Comparison of ENCODE assay signal across 10 cellular contexts in the genomic region with DNA sequence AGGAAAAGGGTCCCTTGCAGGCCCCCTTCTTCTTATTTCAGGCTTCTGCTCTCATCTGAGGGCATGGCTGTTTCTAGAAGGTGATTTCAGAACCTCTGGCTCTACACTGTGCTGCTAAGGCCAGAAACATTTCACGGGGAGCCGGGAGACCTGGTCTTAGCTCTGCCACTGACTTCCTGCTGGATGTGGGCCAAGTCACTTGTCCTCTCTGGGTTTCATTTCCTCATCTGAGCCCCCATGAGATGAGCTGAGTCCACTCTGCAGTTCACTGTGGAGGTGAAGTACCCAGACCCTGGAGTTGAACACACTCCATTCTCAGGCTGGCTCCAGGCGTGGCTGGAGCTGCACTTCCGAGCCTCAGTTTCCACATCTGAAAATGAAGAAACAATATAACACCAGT.
DNase-seq lines count a peak whose midpoint lies in the region; ATAC-seq and TF ChIP-seq lines count a peak whose summit lies in the region.
"Had no signal": no experiment of that assay in that cellular context is flagged by ENCODE, and none has a peak within 500 bp of the region (broad histone marks: within the 10 kb centered on the region; RNA-seq: fewer than 3 reads in every experiment).

No MANE protein-coding gene starts in this region.

- H3K27me3 ChIP-seq in DOHH2 (ENCODE audit: control insufficient read depth, low read length): peaks cover 18% of the 10 kb centered on the region
- H3K27me3 ChIP-seq: vagina had no signal

- H3K36me3 ChIP-seq in DOHH2 (ENCODE audit: control insufficient read depth, low read length): no peaks in the 10 kb centered on the region
- H3K36me3 ChIP-seq: vagina had no signal

- no peaks in the 10 kb centered on the region for H3F3A ChIP-seq in DOHH2 (ENCODE audit: control insufficient read depth, insufficient read depth)

- DNase-seq in OCI-M1 (lab: John Stamatoyannopoulos, UW) (peak; percentile 6), medulla oblongata (ENCODE audit: extremely low spot score) (peak; percentile 88), NCI-H2227 treated with DMSO at 0.1 percent for 48 hours (lab: John Stamatoyannopoulos, UW) (no peak)
- no peak for DNase-seq in activated CD4-positive, alpha-beta T cell treated with anti-CD3 and anti-CD28 coated beads, Interleukin-2, amount 50 U/mL, for 4 hours
- DNase-seq: activated CD4-positive, alpha-beta T cell treated with anti-CD3 and anti-CD28 coated beads, Interleukin-2, amount 50 U/mL, for 48 hours had no signal

- peak; percentile 69 for ATAC-seq in GM21786 (IDR thresholded peaks at IDR 0.05; ENCODE audit: unreplicated experiment)
- ATAC-seq in HG03139 (IDR thresholded peaks at IDR 0.05; ENCODE audit: unreplicated experiment): no peak
- ATAC-seq in HG03097 (IDR thresholded peaks at IDR 0.05; ENCODE audit: low FRiP score, unreplicated experiment): no peak

- H3K27ac ChIP-seq in DOHH2 (ENCODE audit: low read depth, low read length): no peak overlapping the region
- H3K27ac ChIP-seq: vagina had no signal

- peak overlapping the region; percentile 31 for H3K4me3 ChIP-seq in DOHH2 (ENCODE audit: low read length)
- H3K4me3 ChIP-seq: vagina had no signal

- H3K4me1 ChIP-seq in DOHH2 (ENCODE audit: control insufficient read depth, low read length): peaks cover 21% of the 10 kb centered on the region
- H3K4me1 ChIP-seq: vagina had no signal

- no peaks in the 10 kb centered on the region for H3K9me3 ChIP-seq in DOHH2 (ENCODE audit: control insufficient read depth, insufficient read depth, low read length)
- H3K9me3 ChIP-seq: vagina had no signal

- TF ChIP-seq CTCF in DOHH2 (IDR thresholded peaks at IDR 0.05; ENCODE audit: low read depth, low read length, poor library complexity, severe bottlenecking): no peak

- no peaks in the 10 kb centered on the region for H3K79me2 ChIP-seq in DOHH2 (ENCODE audit: control insufficient read depth, low read length)

- H3K9me2 ChIP-seq in DOHH2 (replicated peaks; ENCODE audit: control insufficient read depth, low read length): no peaks in the 10 kb centered on the region

- H4K20me1 ChIP-seq in DOHH2 (ENCODE audit: control insufficient read depth, insufficient read depth, low read depth, low read length): 0 out of 2 replicates have a peak, but pooled peaks cover 5% of the 10 kb centered on the region

- H3K4me2 ChIP-seq in DOHH2 (ENCODE audit: low read length): peak overlapping the region; percentile 58

Comparison
In these comparisons a context has a peak if more than half of its experiments do, and no peak if none do; other contexts are left out.
1. DNase-seq: peak in OCI-M1 (single experiment) and medulla oblongata (single experiment); none in NCI-H2227 treated with DMSO at 0.1 percent for 48 hours (single experiment) and activated CD4-positive, alpha-beta T cell treated with anti-CD3 and anti-CD28 coated beads, Interleukin-2, amount 50 U/mL, for 4 hours (0 of 2).